In genomic region chr1:93239862-93240261, GRCh38 we compare ENCODE assay signal across 9 cellular contexts.
"Had no signal": no experiment of that assay in that cellular context is flagged by ENCODE, and none has a peak within 500 bp of the region (broad histone marks: within the 10 kb centered on the region; RNA-seq: fewer than 3 reads in every experiment).

No MANE protein-coding gene starts in this region.

- H3K27ac ChIP-seq: GM23248, HL-60 had no signal

- H3K4me3 ChIP-seq: GM23248, HAP-1, K562 had no signal

- H2AFZ ChIP-seq: GM23248 had no signal

- DNase-seq: GM23248, GOT3, H7, HFFc6, IMR-90, KG1 had no signal
